ENCODE assay signal across 27 cellular contexts in the genomic region with DNA sequence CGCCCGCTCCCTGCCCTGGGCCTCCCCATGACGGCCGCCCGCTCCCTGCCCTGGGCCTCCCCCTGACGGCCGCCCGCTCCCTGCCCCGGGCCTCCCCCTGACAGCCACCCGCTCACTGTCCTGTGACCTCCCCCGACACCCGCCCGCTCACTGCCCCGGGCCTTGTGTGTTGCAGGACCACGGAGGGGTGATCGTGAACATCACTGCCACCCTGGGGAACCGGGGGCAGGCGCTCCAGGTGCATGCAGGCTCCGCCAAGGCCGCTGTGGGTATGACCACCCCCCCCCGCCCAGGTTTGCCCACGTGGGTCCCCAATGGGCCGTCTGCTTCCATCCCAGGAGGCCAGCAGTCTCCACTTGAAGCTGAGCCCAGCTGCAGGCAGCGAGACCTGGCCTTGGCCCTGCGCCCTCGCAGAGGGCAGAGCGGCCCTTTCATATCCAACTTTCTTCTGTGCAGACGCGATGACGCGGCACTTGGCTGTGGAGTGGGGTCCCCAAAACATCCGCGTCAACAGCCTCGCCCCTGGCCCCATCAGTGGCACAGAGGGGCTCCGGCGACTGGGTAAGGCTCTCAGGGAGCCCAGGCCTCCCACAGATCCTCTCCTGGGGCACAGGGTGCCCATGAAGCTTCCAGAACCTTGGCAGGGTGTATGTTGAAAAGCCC.
"Had no signal": no experiment of that assay in that cellular context is flagged by ENCODE, and none has a peak within 500 bp of the region (broad histone marks: within the 10 kb centered on the region; RNA-seq: fewer than 3 reads in every experiment).

No MANE protein-coding gene starts in this region.

- H3K27me3 Mint-ChIP-seq: activated CD8-positive, alpha-beta memory T cell treated with anti-CD3 and anti-CD28 coated beads, Interleukin-2, amount 10 ng/mL, durations not matched to agents 7 days and 5 days; activated CD8-positive, alpha-beta T cell treated with anti-CD3 and anti-CD28 coated beads for 36 hours; activated naive CD8-positive, alpha-beta T cell treated with anti-CD3 and anti-CD28 coated beads, Interleukin-2, amount 50 U/mL, for 24 hours; dendritic cell treated with granulocyte-macrophage colony-stimulating factor and Interleukin-4, amounts not matched to agents 40 ng/mL and 50 ng/mL, for 4 days; naive thymus-derived CD8-positive, alpha-beta T cell; T-helper 17 cell had no signal

- H3K9me3 Mint-ChIP-seq: activated CD8-positive, alpha-beta T cell treated with anti-CD3 and anti-CD28 coated beads for 36 hours; activated naive CD8-positive, alpha-beta T cell treated with anti-CD3 and anti-CD28 coated beads, Interleukin-2, amount 50 U/mL, for 24 hours; activated T-helper 1 cell treated with anti-CD3 and anti-CD28 coated beads, Interleukin-12 subunit alpha, Interleukin-12 subunit beta, Interleukin-2, Interleukin-4 antibody, amounts not matched to agents 30 ng/mL and 10 ng/mL and 1 ng/mL, durations not matched to agents 14 hours and 24 hours and 36 hours; dendritic cell treated with granulocyte-macrophage colony-stimulating factor and Interleukin-4, amounts not matched to agents 40 ng/mL and 50 ng/mL, for 4 days; mesothelial cell of epicardium; naive thymus-derived CD8-positive, alpha-beta T cell had no signal

- H3K27me3 ChIP-seq: brain microvascular endothelial cell, stomach, suprapubic skin, transverse colon, uterus had no signal

- H3K4me3 Mint-ChIP-seq: activated CD8-positive, alpha-beta memory T cell treated with anti-CD3 and anti-CD28 coated beads, Interleukin-2, amount 10 ng/mL, durations not matched to agents 7 days and 5 days; activated CD8-positive, alpha-beta T cell treated with anti-CD3 and anti-CD28 coated beads for 36 hours; activated naive CD8-positive, alpha-beta T cell treated with anti-CD3 and anti-CD28 coated beads, Interleukin-2, amount 50 U/mL, for 24 hours; activated T-helper 1 cell treated with anti-CD3 and anti-CD28 coated beads, Interleukin-12 subunit alpha, Interleukin-12 subunit beta, Interleukin-2, Interleukin-4 antibody, amounts not matched to agents 30 ng/mL and 10 ng/mL and 1 ng/mL, durations not matched to agents 14 hours and 24 hours and 36 hours; dendritic cell treated with granulocyte-macrophage colony-stimulating factor and Interleukin-4, amounts not matched to agents 40 ng/mL and 50 ng/mL, for 4 days; mesothelial cell of epicardium; naive thymus-derived CD8-positive, alpha-beta T cell; T-helper 17 cell had no signal

- H3K36me3 Mint-ChIP-seq: activated CD8-positive, alpha-beta memory T cell treated with anti-CD3 and anti-CD28 coated beads, Interleukin-2, amount 10 ng/mL, durations not matched to agents 7 days and 5 days had no signal

- H3K27ac Mint-ChIP-seq: activated CD8-positive, alpha-beta memory T cell treated with anti-CD3 and anti-CD28 coated beads, Interleukin-2, amount 10 ng/mL, durations not matched to agents 7 days and 5 days; activated CD8-positive, alpha-beta T cell treated with anti-CD3 and anti-CD28 coated beads for 36 hours; activated naive CD8-positive, alpha-beta T cell treated with anti-CD3 and anti-CD28 coated beads, Interleukin-2, amount 50 U/mL, for 24 hours; activated T-helper 1 cell treated with anti-CD3 and anti-CD28 coated beads, Interleukin-12 subunit alpha, Interleukin-12 subunit beta, Interleukin-2, Interleukin-4 antibody, amounts not matched to agents 30 ng/mL and 10 ng/mL and 1 ng/mL, durations not matched to agents 14 hours and 24 hours and 36 hours; dendritic cell treated with granulocyte-macrophage colony-stimulating factor and Interleukin-4, amounts not matched to agents 40 ng/mL and 50 ng/mL, for 4 days; mesothelial cell of epicardium; naive thymus-derived CD8-positive, alpha-beta T cell; T-helper 17 cell had no signal

- H3K4me1 ChIP-seq: prostate gland, stomach, suprapubic skin, transverse colon, uterus had no signal

- ATAC-seq: activated CD8-positive, alpha-beta memory T cell treated with anti-CD3 and anti-CD28 coated beads, Interleukin-2, amount 10 ng/mL, durations not matched to agents 7 days and 5 days; activated CD8-positive, alpha-beta T cell treated with anti-CD3 and anti-CD28 coated beads for 36 hours; activated naive CD8-positive, alpha-beta T cell treated with anti-CD3 and anti-CD28 coated beads, Interleukin-2, amount 50 U/mL, for 24 hours; left ventricle myocardium superior; naive thymus-derived CD8-positive, alpha-beta T cell; T-helper 17 cell had no signal

- H3K36me3 ChIP-seq: prostate gland, uterus had no signal

- FAIRE-seq: endometrium had no signal

- H3K27ac ChIP-seq: brain microvascular endothelial cell, prostate gland, stomach, suprapubic skin, transverse colon, uterus had no signal

- H3K4me3 ChIP-seq: prostate gland, stomach, suprapubic skin, transverse colon, uterus had no signal

- H3K4me1 Mint-ChIP-seq: activated CD8-positive, alpha-beta memory T cell treated with anti-CD3 and anti-CD28 coated beads, Interleukin-2, amount 10 ng/mL, durations not matched to agents 7 days and 5 days; activated naive CD8-positive, alpha-beta T cell treated with anti-CD3 and anti-CD28 coated beads, Interleukin-2, amount 50 U/mL, for 24 hours; mesothelial cell of epicardium; T-helper 17 cell had no signal

- H3K9me3 ChIP-seq: prostate gland, stomach, suprapubic skin, transverse colon, uterus had no signal

- DNase-seq: activated CD4-positive, alpha-beta T cell treated with anti-CD3 and anti-CD28 coated beads for 48 hours; activated CD8-positive, alpha-beta memory T cell treated with anti-CD3 and anti-CD28 coated beads, Interleukin-2, amount 10 ng/mL, durations not matched to agents 7 days and 5 days; activated CD8-positive, alpha-beta T cell treated with anti-CD3 and anti-CD28 coated beads for 36 hours; activated gamma-delta T cell; activated naive CD4-positive, alpha-beta T cell treated with anti-CD3 and anti-CD28 coated beads, Interleukin-2, amount 50 U/mL, for 16 hours; activated naive CD8-positive, alpha-beta T cell treated with anti-CD3 and anti-CD28 coated beads, Interleukin-2, amount 50 U/mL, for 24 hours; activated T-cell treated with anti-CD3 and anti-CD28 coated beads for 4 hours; anterior cingulate cortex; brain microvascular endothelial cell; caudate nucleus; effector CD4-positive, alpha-beta T cell; foreskin fibroblast; left ventricle myocardium superior; mammary epithelial cell; naive thymus-derived CD8-positive, alpha-beta T cell; stimulated activated CD4-positive, alpha-beta T cell treated with anti-CD3 and anti-CD28 coated beads, Interleukin-12 subunit alpha, Interleukin-12 subunit beta, amount 100 ng/mL, for 4 hours; stimulated activated CD4-positive, alpha-beta T cell treated with anti-CD3 and anti-CD28 coated beads, Interleukin-4, amount 100 ng/mL, for 4 hours; stomach; T-helper 17 cell; transverse colon; uterus had no signal
